1 cellular context compared by ENCODE assay signal in the genomic region with DNA sequence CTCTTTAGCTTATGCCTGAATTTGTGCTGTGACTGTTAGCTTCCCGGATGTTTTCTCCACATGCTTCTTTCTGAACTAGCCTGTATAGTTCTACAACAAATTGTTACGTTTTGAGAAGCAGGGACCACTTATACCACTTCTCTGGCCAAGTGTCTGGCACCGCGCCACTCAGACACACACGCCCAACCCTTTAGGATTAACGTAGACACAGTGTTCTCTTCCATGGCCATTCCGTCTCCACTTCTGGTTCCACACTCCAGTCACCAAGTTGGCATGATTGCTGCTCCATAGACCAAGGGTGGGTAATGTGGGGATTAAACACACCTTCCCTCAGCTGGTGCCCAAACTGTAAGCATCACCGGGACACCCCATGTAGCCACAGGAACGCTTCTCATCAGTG.
TF ChIP-seq lines count a peak whose summit lies in the region.

No MANE protein-coding gene starts in this region.

TF ChIP-seq in A549, 52 proteins besides CTCF, POLR2A, EP300 and RAD21 (continued from another document):
- TF ChIP-seq, protein P1, sequence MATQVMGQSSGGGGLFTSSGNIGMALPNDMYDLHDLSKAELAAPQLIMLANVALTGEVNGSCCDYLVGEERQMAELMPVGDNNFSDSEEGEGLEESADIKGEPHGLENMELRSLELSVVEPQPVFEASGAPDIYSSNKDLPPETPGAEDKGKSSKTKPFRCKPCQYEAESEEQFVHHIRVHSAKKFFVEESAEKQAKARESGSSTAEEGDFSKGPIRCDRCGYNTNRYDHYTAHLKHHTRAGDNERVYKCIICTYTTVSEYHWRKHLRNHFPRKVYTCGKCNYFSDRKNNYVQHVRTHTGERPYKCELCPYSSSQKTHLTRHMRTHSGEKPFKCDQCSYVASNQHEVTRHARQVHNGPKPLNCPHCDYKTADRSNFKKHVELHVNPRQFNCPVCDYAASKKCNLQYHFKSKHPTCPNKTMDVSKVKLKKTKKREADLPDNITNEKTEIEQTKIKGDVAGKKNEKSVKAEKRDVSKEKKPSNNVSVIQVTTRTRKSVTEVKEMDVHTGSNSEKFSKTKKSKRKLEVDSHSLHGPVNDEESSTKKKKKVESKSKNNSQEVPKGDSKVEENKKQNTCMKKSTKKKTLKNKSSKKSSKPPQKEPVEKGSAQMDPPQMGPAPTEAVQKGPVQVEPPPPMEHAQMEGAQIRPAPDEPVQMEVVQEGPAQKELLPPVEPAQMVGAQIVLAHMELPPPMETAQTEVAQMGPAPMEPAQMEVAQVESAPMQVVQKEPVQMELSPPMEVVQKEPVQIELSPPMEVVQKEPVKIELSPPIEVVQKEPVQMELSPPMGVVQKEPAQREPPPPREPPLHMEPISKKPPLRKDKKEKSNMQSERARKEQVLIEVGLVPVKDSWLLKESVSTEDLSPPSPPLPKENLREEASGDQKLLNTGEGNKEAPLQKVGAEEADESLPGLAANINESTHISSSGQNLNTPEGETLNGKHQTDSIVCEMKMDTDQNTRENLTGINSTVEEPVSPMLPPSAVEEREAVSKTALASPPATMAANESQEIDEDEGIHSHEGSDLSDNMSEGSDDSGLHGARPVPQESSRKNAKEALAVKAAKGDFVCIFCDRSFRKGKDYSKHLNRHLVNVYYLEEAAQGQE (IDR thresholded peaks at IDR 0.05) = no peak
- no peak for TF ChIP-seq CHD2 (IDR thresholded peaks at IDR 0.05; ENCODE audit: low read length, partially characterized antibody)
